20 cellular contexts compared by ENCODE assay signal in genomic region chr4:25129926-25130325, GRCh38. TPM values are rescaled to one million over a fixed set of nuclear protein-coding genes. Genes with fewer than 3 reads are reported as not detected.
DNase-seq lines count a peak whose midpoint lies in the region; ATAC-seq, FAIRE-seq and TF ChIP-seq lines count a peak whose summit lies in the region.
"Had no signal": no experiment of that assay in that cellular context is flagged by ENCODE, and none has a peak within 500 bp of the region (broad histone marks: within the 10 kb centered on the region; RNA-seq: fewer than 3 reads in every experiment).

No MANE protein-coding gene starts in this region.

- no peaks in the 10 kb centered on the region for H3K27me3 ChIP-seq in astrocyte (ENCODE audit: insufficient read depth, low read length)
- no peaks in the 10 kb centered on the region for H3K27me3 ChIP-seq in ectodermal cell (ENCODE audit: control insufficient read depth, insufficient read depth, low read length, poor library complexity, severe bottlenecking)
- H3K27me3 ChIP-seq in GM23338 (ENCODE audit: insufficient read depth): no peaks in the 10 kb centered on the region

- peaks cover 3% of the 10 kb centered on the region for H3K4me1 ChIP-seq in astrocyte (ENCODE audit: insufficient read depth, low read length)
- H3K4me1 ChIP-seq in ectodermal cell (ENCODE audit: control insufficient read depth, insufficient read depth, low read length): peaks cover 37% of the 10 kb centered on the region
- H3K4me1 ChIP-seq in GM23338 (ENCODE audit: insufficient read depth): peaks cover 32% of the 10 kb centered on the region

- H3F3A ChIP-seq in GM23338 (replicated peaks; ENCODE audit: low read depth): no peaks in the 10 kb centered on the region

- H3K27ac ChIP-seq in astrocyte (ENCODE audit: low read depth, low read length) (no peak overlapping the region), ectodermal cell (ENCODE audit: insufficient read depth, low read depth, low read length, poor library complexity, severe bottlenecking) (peak overlapping the region; percentile 67), GM23338 (ENCODE audit: low read depth) (no peak overlapping the region)
- H3K27ac ChIP-seq: 22Rv1 had no signal

- H3K9me3 ChIP-seq in astrocyte (ENCODE audit: insufficient read depth, low read depth, low read length) (no peaks in the 10 kb centered on the region), ectodermal cell (ENCODE audit: control insufficient read depth, low read length) (no peaks in the 10 kb centered on the region)

- no peak for FAIRE-seq in astrocyte (lab: Jason Lieb, UNC)
- FAIRE-seq: G401.6, GM12891, GM19239, HepG2 had no signal

- no peak for DNase-seq in activated naive CD4-positive, alpha-beta T cell treated with anti-CD3 and anti-CD28 coated beads, Interleukin-2, amount 10 ng/mL, durations not matched to agents 7 days and 5 days
- DNase-seq in activated naive CD4-positive, alpha-beta T cell treated with Interleukin-2 at 50 U/mL for 16 hours: no peak
- DNase-seq in astrocyte (ENCODE audit: low read depth): peak; percentile 67
- DNase-seq in renal cortical epithelial cell (ENCODE audit: low read depth): peak; percentile 53
- DNase-seq in mesothelial cell of epicardium (ENCODE audit: low spot score in 2 of 2, unreplicated experiment in 2 of 2): no peak
- DNase-seq in activated CD4-positive, alpha-beta T cell treated with anti-CD3 and anti-CD28 coated beads, Interleukin-2, amount 50 U/mL, for 1 hour: no peak
- no peak for DNase-seq in GM23338 (ENCODE audit: low spot score)
- DNase-seq: C1 segment of cervical spinal cord; CD4-positive, alpha-beta T cell; DMS79; EL; HCEC 1CT; HFFc6 had no signal

- H3K36me3 ChIP-seq in astrocyte (ENCODE audit: insufficient read depth, low read length) (no peaks in the 10 kb centered on the region), ectodermal cell (ENCODE audit: control insufficient read depth, insufficient read depth, low read length) (no peaks in the 10 kb centered on the region), GM23338 (ENCODE audit: insufficient read depth) (no peaks in the 10 kb centered on the region)

- H3K9me3 Mint-ChIP-seq in activated naive CD4-positive, alpha-beta T cell treated with anti-CD3 and anti-CD28 coated beads, Interleukin-2, amount 10 ng/mL, durations not matched to agents 7 days and 5 days: no peaks in the 10 kb centered on the region
- H3K9me3 Mint-ChIP-seq in astrocyte (ENCODE audit: unreplicated experiment) (no peaks in the 10 kb centered on the region), mesothelial cell of epicardium (peaks cover 4% of the 10 kb centered on the region), GM23338 (no peaks in the 10 kb centered on the region)
- H3K9me3 Mint-ChIP-seq: HFFc6 had no signal

- H3K4me3 ChIP-seq in astrocyte (ENCODE audit: insufficient read depth, low read depth, low read length): no peak overlapping the region
- no peak overlapping the region for H3K4me3 ChIP-seq in ectodermal cell (ENCODE audit: insufficient read depth, low read depth, low read length)
- H3K4me3 ChIP-seq in GM23338: no peak overlapping the region

- ATAC-seq in GM23338: no peak
- ATAC-seq: HepG2 had no signal

- no peak overlapping the region for H2AFZ ChIP-seq in astrocyte (ENCODE audit: low read depth, low read length)
- H2AFZ ChIP-seq in GM23338: no peak overlapping the region

- CTCF ChIA-PET in activated naive CD4-positive, alpha-beta T cell treated with anti-CD3 and anti-CD28 coated beads, Interleukin-2, amount 10 ng/mL, durations not matched to agents 7 days and 5 days (lab: Charles Lee): interaction anchor here (0.6 to 1.5 kb wide), 2 partner anchors 15 to 237 kb away, joined by 3 to 5 read pairs; no protein-coding TSS in a partner anchor

- 81 to 100% methylated on average over 1 of the region's 1 CpG for WGBS in ectodermal cell, 2 experiments

- H4K20me1 ChIP-seq in astrocyte (ENCODE audit: insufficient read depth, low read length) (no peaks in the 10 kb centered on the region), GM23338 (replicated peaks; ENCODE audit: insufficient read depth) (no peaks in the 10 kb centered on the region; the same call in 1 of the 2 replicates)

- no peak overlapping the region for H3K4me3 Mint-ChIP-seq in activated naive CD4-positive, alpha-beta T cell treated with anti-CD3 and anti-CD28 coated beads, Interleukin-2, amount 10 ng/mL, durations not matched to agents 7 days and 5 days
- H3K4me3 Mint-ChIP-seq in astrocyte (ENCODE audit: unreplicated experiment) (no peak overlapping the region), mesothelial cell of epicardium (no peak overlapping the region), GM23338 (no peak overlapping the region; the same call in 2 of the 3 replicates)
- H3K4me3 Mint-ChIP-seq: B cell; CD4-positive, alpha-beta T cell; HFFc6 had no signal

- peaks cover 16% of the 10 kb centered on the region for H3K36me3 Mint-ChIP-seq in activated naive CD4-positive, alpha-beta T cell treated with anti-CD3 and anti-CD28 coated beads, Interleukin-2, amount 10 ng/mL, durations not matched to agents 7 days and 5 days
- no peaks in the 10 kb centered on the region for H3K36me3 Mint-ChIP-seq in astrocyte (ENCODE audit: low read depth, unreplicated experiment)
- peaks cover 9% of the 10 kb centered on the region for H3K36me3 Mint-ChIP-seq in mesothelial cell of epicardium
- no peaks in the 10 kb centered on the region; the same call in 2 of the 3 replicates for H3K36me3 Mint-ChIP-seq in GM23338 (ENCODE audit: low read depth)

- TF ChIP-seq CTCF in astrocyte (IDR thresholded peaks at IDR 0.05; ENCODE audit: insufficient read depth, low read depth, low read length) (no peak), mesothelial cell of epicardium (IDR thresholded peaks at IDR 0.05; ENCODE audit: unreplicated experiment) (no peak), GM23338 (conservative IDR thresholded peaks at IDR 0.05; ENCODE audit: low read depth in 2 of 2) (no peak)

- H3K4me1 Mint-ChIP-seq in activated naive CD4-positive, alpha-beta T cell treated with anti-CD3 and anti-CD28 coated beads, Interleukin-2, amount 10 ng/mL, durations not matched to agents 7 days and 5 days: no peaks in the 10 kb centered on the region
- H3K4me1 Mint-ChIP-seq in astrocyte (ENCODE audit: low read depth, unreplicated experiment) (peaks cover 12% of the 10 kb centered on the region), mesothelial cell of epicardium (no peaks in the 10 kb centered on the region), GM23338 (peaks cover 43% of the 10 kb centered on the region)
- H3K4me1 Mint-ChIP-seq: B cell had no signal

- peak overlapping the region; percentile 58 for H3K27ac Mint-ChIP-seq in activated naive CD4-positive, alpha-beta T cell treated with anti-CD3 and anti-CD28 coated beads, Interleukin-2, amount 10 ng/mL, durations not matched to agents 7 days and 5 days
- H3K27ac Mint-ChIP-seq in astrocyte (ENCODE audit: unreplicated experiment): no peak overlapping the region
- no peak overlapping the region for H3K27ac Mint-ChIP-seq in mesothelial cell of epicardium
- H3K27ac Mint-ChIP-seq in GM23338: no peak overlapping the region; the same call in 1 of the 2 replicates
- H3K27ac Mint-ChIP-seq: B cell; CD4-positive, alpha-beta T cell; HFFc6 had no signal

- H3K27me3 Mint-ChIP-seq in activated naive CD4-positive, alpha-beta T cell treated with anti-CD3 and anti-CD28 coated beads, Interleukin-2, amount 10 ng/mL, durations not matched to agents 7 days and 5 days: no peaks in the 10 kb centered on the region
- H3K27me3 Mint-ChIP-seq in astrocyte (ENCODE audit: low read depth, unreplicated experiment) (no peaks in the 10 kb centered on the region), mesothelial cell of epicardium (ENCODE audit: low read depth) (no peaks in the 10 kb centered on the region), GM23338 (ENCODE audit: insufficient read depth, low read depth, poor library complexity) (peaks cover 4% of the 10 kb centered on the region)
- H3K27me3 Mint-ChIP-seq: B cell; CD4-positive, alpha-beta T cell had no signal

- H3K4me2 ChIP-seq in astrocyte (ENCODE audit: low read length): no peak overlapping the region
- H3K4me2 ChIP-seq in GM23338: no peak overlapping the region

- H3K79me2 ChIP-seq in astrocyte (ENCODE audit: insufficient read depth, low read length) (no peaks in the 10 kb centered on the region), GM23338 (replicated peaks; ENCODE audit: insufficient read depth) (no peaks in the 10 kb centered on the region)

- H3K9ac ChIP-seq in astrocyte (ENCODE audit: low read length): no peak overlapping the region

- H3K9me2 ChIP-seq in GM23338 (ENCODE audit: insufficient read depth): no peaks in the 10 kb centered on the region

TF ChIP-seq in GM23338, 12 proteins besides CTCF, POLR2A, EP300 and RAD21 (continues in another document):
- TF ChIP-seq NANOG (IDR thresholded peaks at IDR 0.05; ENCODE audit: borderline replicate concordance) (no peak), ZNF114 (CRISPR knock-in tag; IDR thresholded peaks at IDR 0.05) (no peak)

RNA-seq across cellular contexts. Expression of gene SEPSECS, which starts 30.3 kb away (rescaled TPM):
- total RNA-seq in astrocyte (3.8 and 4.2 TPM in 2 replicates), renal cortical epithelial cell (6.9 and 11.8 TPM in 2 replicates), mesothelial cell of epicardium (8.9 to 10.3 TPM (median 9.2 TPM) in 3 replicates)
- polyA plus RNA-seq in ectodermal cell (2013, experiment 1 of 4): 13.6 TPM
- 12.4 TPM for polyA plus RNA-seq in ectodermal cell (2013, experiment 2 of 4)
- 9.5 TPM for polyA plus RNA-seq in ectodermal cell (2013, experiment 3 of 4)
- 11.8 TPM for polyA plus RNA-seq in ectodermal cell (2013, experiment 4 of 4)
- 4.7 and 8.4 TPM in 2 replicates for total RNA-seq in GM23338 (2014; rRNA removed; shearing (Covaris generic))
- polyA plus RNA-seq in GM23338 (2016; fragmentation: Nextera tagmentation; extraction: Ambion mirVana): 1.2 and 2.3 TPM in 2 replicates

Comparison
In these comparisons a context has a peak if more than half of its experiments do, and no peak if none do; other contexts are left out.
1. DNase-seq: peak in astrocyte (single experiment) and renal cortical epithelial cell (single experiment); none in activated naive CD4-positive, alpha-beta T cell treated with anti-CD3 and anti-CD28 coated beads, Interleukin-2, amount 10 ng/mL, durations not matched to agents 7 days and 5 days (single experiment), activated naive CD4-positive, alpha-beta T cell treated with Interleukin-2 at 50 U/mL for 16 hours (single experiment), mesothelial cell of epicardium (0 of 2), activated CD4-positive, alpha-beta T cell treated with anti-CD3 and anti-CD28 coated beads, Interleukin-2, amount 50 U/mL, for 1 hour (single experiment) and GM23338 (single experiment).